1 cellular context compared by ENCODE assay signal in the genomic region with DNA sequence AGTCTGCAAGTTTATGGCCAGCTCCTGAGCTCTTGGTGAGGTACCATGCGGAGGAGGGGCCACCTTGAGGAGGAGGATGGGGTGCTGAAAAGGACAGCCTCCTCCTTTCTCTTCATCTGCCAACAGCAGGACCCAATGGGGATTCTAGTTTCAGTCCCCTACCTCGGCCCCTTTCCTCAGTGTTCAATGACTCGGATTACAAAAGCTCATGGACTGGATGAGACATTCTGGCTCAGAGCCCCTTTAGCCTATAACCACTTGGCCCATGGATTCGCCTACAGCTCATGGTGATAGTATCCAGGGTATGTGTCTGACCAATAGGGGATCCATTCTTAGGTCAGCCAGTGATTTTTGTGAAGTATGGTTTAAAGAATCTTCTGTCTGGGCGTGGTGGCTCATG.
TF ChIP-seq lines count a peak whose summit lies in the region.

No MANE protein-coding gene starts in this region.

TF ChIP-seq in WTC11, 78 proteins besides CTCF, POLR2A, EP300 and RAD21 (continued from another document):
- TF ChIP-seq, protein P1, sequence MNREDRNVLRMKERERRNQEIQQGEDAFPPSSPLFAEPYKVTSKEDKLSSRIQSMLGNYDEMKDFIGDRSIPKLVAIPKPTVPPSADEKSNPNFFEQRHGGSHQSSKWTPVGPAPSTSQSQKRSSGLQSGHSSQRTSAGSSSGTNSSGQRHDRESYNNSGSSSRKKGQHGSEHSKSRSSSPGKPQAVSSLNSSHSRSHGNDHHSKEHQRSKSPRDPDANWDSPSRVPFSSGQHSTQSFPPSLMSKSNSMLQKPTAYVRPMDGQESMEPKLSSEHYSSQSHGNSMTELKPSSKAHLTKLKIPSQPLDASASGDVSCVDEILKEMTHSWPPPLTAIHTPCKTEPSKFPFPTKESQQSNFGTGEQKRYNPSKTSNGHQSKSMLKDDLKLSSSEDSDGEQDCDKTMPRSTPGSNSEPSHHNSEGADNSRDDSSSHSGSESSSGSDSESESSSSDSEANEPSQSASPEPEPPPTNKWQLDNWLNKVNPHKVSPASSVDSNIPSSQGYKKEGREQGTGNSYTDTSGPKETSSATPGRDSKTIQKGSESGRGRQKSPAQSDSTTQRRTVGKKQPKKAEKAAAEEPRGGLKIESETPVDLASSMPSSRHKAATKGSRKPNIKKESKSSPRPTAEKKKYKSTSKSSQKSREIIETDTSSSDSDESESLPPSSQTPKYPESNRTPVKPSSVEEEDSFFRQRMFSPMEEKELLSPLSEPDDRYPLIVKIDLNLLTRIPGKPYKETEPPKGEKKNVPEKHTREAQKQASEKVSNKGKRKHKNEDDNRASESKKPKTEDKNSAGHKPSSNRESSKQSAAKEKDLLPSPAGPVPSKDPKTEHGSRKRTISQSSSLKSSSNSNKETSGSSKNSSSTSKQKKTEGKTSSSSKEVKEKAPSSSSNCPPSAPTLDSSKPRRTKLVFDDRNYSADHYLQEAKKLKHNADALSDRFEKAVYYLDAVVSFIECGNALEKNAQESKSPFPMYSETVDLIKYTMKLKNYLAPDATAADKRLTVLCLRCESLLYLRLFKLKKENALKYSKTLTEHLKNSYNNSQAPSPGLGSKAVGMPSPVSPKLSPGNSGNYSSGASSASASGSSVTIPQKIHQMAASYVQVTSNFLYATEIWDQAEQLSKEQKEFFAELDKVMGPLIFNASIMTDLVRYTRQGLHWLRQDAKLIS (CRISPR knock-in tag; IDR thresholded peaks at IDR 0.05; ENCODE audit: borderline replicate concordance): no peak
- no peak for TF ChIP-seq ZNF396 (CRISPR knock-in tag; IDR thresholded peaks at IDR 0.05; ENCODE audit: borderline replicate concordance)
- TF ChIP-seq, protein P2, sequence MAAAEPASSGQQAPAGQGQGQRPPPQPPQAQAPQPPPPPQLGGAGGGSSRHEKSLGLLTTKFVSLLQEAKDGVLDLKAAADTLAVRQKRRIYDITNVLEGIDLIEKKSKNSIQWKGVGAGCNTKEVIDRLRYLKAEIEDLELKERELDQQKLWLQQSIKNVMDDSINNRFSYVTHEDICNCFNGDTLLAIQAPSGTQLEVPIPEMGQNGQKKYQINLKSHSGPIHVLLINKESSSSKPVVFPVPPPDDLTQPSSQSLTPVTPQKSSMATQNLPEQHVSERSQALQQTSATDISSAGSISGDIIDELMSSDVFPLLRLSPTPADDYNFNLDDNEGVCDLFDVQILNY (CRISPR knock-in tag; IDR thresholded peaks at IDR 0.05): no peak
- TF ChIP-seq, protein P3, sequence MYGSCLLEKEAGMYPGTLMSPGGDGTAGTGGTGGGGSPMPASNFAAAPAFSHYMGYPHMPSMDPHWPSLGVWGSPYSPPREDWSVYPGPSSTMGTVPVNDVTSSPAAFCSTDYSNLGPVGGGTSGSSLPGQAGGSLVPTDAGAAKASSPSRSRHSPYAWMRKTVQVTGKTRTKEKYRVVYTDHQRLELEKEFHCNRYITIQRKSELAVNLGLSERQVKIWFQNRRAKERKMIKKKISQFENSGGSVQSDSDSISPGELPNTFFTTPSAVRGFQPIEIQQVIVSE (CRISPR knock-in tag; IDR thresholded peaks at IDR 0.05; ENCODE audit: borderline replicate concordance): no peak
TF ChIP-seq in WTC11: peak in this region for 0.
